Comparison of ENCODE assay signal across 8 cellular contexts in the genomic region with DNA sequence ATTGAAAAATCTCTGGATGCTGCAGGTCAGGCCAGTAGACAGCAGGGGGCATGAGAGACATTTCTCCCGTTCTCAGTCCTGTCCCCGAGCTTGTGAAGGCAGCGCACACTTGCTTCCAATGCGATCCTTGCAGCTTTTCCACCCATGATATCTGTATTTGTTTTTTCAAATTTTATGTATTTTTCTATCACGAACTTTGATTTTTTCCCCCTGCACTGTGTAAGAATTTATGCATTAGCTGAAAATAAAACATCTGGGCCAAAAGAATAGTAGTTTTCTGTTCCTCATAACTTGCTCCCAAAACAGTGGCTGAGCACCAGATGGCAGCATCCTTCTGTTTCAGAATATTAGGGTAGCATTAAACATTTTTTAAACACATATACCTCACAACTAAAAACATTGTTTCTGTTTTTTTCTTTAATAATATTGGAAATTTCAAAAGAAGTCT.
DNase-seq lines count a peak whose midpoint lies in the region; ATAC-seq and TF ChIP-seq lines count a peak whose summit lies in the region.
"Not testable (repeated sequence)": the region's sequence is repeated elsewhere in the genome, so short reads cannot be mapped to it uniquely, and the experiment has no call there.

No MANE protein-coding gene starts in this region.

- peak; percentile 8 for DNase-seq in COR-L47 (lab: John Stamatoyannopoulos, UW)
- DNase-seq in LNCaP clone FGC (ENCODE audit: low read depth); activated naive CD8-positive, alpha-beta T cell treated with anti-CD3 and anti-CD28 coated beads, Interleukin-2, amount 10 ng/mL, durations not matched to agents 7 days and 5 days; lung (ENCODE audit: low spot score); stimulated activated naive CD8-positive, alpha-beta T cell treated with anti-CD3 and anti-CD28 coated beads, Interleukin-15, Interleukin-2, amounts not matched to agents 100 U/mL and 50 U/mL, for 24 hours: not testable (repeated sequence)
- DNase-seq in OCI-M1 (lab: John Stamatoyannopoulos, UW), result peak; percentile 42
- peak; percentile 60 for DNase-seq in fibroblast of peridontal ligament (ENCODE audit: extremely low read depth)

- peak; percentile 62 for TF ChIP-seq CTCF in LNCaP clone FGC (IDR thresholded peaks at IDR 0.05; ENCODE audit: control insufficient read depth, extremely low read depth, insufficient read depth)
- not testable (repeated sequence) for TF ChIP-seq CTCF in lung (IDR thresholded peaks at IDR 0.05; ENCODE audit: control extremely low read depth, extremely low read depth)

- WGBS in lung, 2 donors, result 3% methylated on average over 4 to 5 of the region's 5 CpGs

- not testable (repeated sequence) for H3K27ac ChIP-seq in lung (ENCODE audit: low read depth in 1 of 2, low read length in 1 of 2)

- not testable (repeated sequence) for H3K9me3 Mint-ChIP-seq in activated naive CD8-positive, alpha-beta T cell treated with anti-CD3 and anti-CD28 coated beads, Interleukin-2, amount 10 ng/mL, durations not matched to agents 7 days and 5 days

- not testable (repeated sequence) for H3K4me3 ChIP-seq in LNCaP clone FGC (ENCODE audit: low read depth, low read length); lung

- not testable (repeated sequence) for H3K4me3 Mint-ChIP-seq in activated naive CD8-positive, alpha-beta T cell treated with anti-CD3 and anti-CD28 coated beads, Interleukin-2, amount 10 ng/mL, durations not matched to agents 7 days and 5 days

- not testable (repeated sequence) for H3K4me1 Mint-ChIP-seq in activated naive CD8-positive, alpha-beta T cell treated with anti-CD3 and anti-CD28 coated beads, Interleukin-2, amount 10 ng/mL, durations not matched to agents 7 days and 5 days

- ATAC-seq in GM21723 (IDR thresholded peaks at IDR 0.05; ENCODE audit: unreplicated experiment) (peak; percentile 67), lung (ENCODE audit: insufficient read depth, low FRiP score) (peak; percentile 75)
- ATAC-seq in activated naive CD8-positive, alpha-beta T cell treated with anti-CD3 and anti-CD28 coated beads, Interleukin-2, amount 10 ng/mL, durations not matched to agents 7 days and 5 days (ENCODE audit: low read depth), result peak; percentile 61
- peak; percentile 57 for ATAC-seq in stimulated activated naive CD8-positive, alpha-beta T cell treated with anti-CD3 and anti-CD28 coated beads, Interleukin-15, Interleukin-2, amounts not matched to agents 100 U/mL and 50 U/mL, for 24 hours

- H3K36me3 Mint-ChIP-seq in activated naive CD8-positive, alpha-beta T cell treated with anti-CD3 and anti-CD28 coated beads, Interleukin-2, amount 10 ng/mL, durations not matched to agents 7 days and 5 days, result not testable (repeated sequence)

- H3K4me1 ChIP-seq in lung (ENCODE audit: control insufficient read depth in 2 of 2, insufficient read depth in 2 of 2, low read length in 2 of 2), result not testable (repeated sequence)

- not testable (repeated sequence) for H3K27ac Mint-ChIP-seq in activated naive CD8-positive, alpha-beta T cell treated with anti-CD3 and anti-CD28 coated beads, Interleukin-2, amount 10 ng/mL, durations not matched to agents 7 days and 5 days

- not testable (repeated sequence) for H3K27me3 ChIP-seq in lung (ENCODE audit: control insufficient read depth, insufficient read depth)

- POLR2A ChIA-PET in activated naive CD8-positive, alpha-beta T cell treated with anti-CD3 and anti-CD28 coated beads, Interleukin-2, amount 10 ng/mL, durations not matched to agents 7 days and 5 days (lab: Charles Lee), result not testable (repeated sequence)

- not testable (repeated sequence) for H3K9me3 ChIP-seq in lung (ENCODE audit: control insufficient read depth in 2 of 2, insufficient read depth in 1 of 2, low read length in 1 of 2)

- H3K36me3 ChIP-seq in lung (ENCODE audit: control insufficient read depth in 2 of 2, insufficient read depth in 2 of 2, low read length in 2 of 2), result not testable (repeated sequence)

- H3K27me3 Mint-ChIP-seq in activated naive CD8-positive, alpha-beta T cell treated with anti-CD3 and anti-CD28 coated beads, Interleukin-2, amount 10 ng/mL, durations not matched to agents 7 days and 5 days, result peaks cover 57% of the 10 kb centered on the region
